Comparison of ENCODE assay signal across 8 cellular contexts in the genomic region with DNA sequence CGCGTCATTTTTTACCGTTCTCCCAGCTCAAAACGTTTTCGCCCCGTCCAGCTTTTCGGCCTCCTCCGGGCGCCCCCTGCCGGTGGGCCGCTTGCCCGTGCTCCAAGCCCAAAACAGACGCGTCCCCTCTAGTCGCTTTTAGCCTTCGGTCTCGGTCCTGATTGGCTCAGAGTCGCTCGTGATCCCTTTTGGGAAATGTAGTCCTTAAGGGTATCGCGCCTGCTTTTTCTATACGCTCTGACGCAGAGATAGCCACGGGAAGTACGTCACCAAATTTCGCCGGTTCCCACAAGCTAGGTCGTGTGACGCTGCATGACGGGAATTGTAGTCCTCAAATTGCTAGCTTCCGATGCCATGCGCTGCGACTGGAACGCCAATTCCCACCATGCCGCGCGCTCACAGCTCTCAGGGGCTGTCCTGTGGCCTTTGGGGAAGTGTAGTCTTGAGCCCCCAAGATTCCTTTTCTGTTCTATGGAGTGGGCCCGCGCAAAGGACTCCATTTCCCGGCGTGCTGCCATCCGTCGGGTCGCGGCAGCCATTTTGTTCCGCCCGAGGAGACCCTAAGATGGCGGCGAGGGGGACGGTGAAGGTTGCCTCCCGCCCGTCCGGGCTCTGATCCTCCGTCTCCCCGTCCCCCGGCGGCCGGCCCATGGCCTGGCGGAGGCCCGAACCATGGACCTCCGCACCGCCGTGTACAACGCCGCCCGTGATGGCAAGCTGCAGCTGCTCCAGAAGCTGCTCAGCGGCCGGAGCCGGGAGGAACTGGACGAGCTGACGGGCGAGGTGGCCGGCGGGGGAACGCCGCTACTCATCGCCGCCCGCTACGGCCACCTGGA. TPM values are rescaled to one million over a fixed set of nuclear protein-coding genes. Genes with fewer than 3 reads are reported as not detected.
A peak's percentile ranks its signal among the peaks of the same experiment; 100 is the strongest.
DNase-seq lines count a peak whose midpoint lies in the region; ATAC-seq, FAIRE-seq and TF ChIP-seq lines count a peak whose summit lies in the region.

A gene with protein sequence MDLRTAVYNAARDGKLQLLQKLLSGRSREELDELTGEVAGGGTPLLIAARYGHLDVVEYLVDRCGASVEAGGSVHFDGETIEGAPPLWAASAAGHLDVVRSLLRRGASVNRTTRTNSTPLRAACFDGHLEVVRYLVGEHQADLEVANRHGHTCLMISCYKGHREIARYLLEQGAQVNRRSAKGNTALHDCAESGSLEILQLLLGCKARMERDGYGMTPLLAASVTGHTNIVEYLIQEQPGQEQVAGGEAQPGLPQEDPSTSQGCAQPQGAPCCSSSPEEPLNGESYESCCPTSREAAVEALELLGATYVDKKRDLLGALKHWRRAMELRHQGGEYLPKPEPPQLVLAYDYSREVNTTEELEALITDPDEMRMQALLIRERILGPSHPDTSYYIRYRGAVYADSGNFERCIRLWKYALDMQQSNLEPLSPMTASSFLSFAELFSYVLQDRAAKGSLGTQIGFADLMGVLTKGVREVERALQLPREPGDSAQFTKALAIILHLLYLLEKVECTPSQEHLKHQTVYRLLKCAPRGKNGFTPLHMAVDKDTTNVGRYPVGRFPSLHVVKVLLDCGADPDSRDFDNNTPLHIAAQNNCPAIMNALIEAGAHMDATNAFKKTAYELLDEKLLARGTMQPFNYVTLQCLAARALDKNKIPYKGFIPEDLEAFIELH (plus strand): TSS at position 552 of the 836 bp plus-strand sequence. CDS start 121 bp downstream, at position 673.

- H3K4me1 ChIP-seq in BLaER1 = peaks cover 79% of the 10 kb centered on the region

- H4K20me1 ChIP-seq in BLaER1 = peaks cover 33% of the 10 kb centered on the region

- no peaks in the 10 kb centered on the region for H3K9me3 Mint-ChIP-seq in activated CD4-positive, alpha-beta T cell treated with anti-CD3 and anti-CD28 coated beads for 36 hours (ENCODE audit: low read depth)

- H3K27ac Mint-ChIP-seq in activated CD4-positive, alpha-beta T cell treated with anti-CD3 and anti-CD28 coated beads for 36 hours = peak within 1 kb of the TSS; percentile 85

- H3K27me3 Mint-ChIP-seq in activated CD4-positive, alpha-beta T cell treated with anti-CD3 and anti-CD28 coated beads for 36 hours = no peaks in the 10 kb centered on the region

- peak within 1 kb of the TSS; percentile 100 for H3K4me2 ChIP-seq in BLaER1

- H3K9me3 ChIP-seq in BLaER1 = no peaks in the 10 kb centered on the region

- H3K4me3 ChIP-seq in BLaER1 = peak within 1 kb of the TSS; percentile 97
- H3K4me3 ChIP-seq in choroid plexus epithelial cell (ENCODE audit: low read depth, low read length) = peak within 1 kb of the TSS; percentile 89
- peak within 1 kb of the TSS; percentile 80 for H3K4me3 ChIP-seq in kidney epithelial cell (ENCODE audit: low read depth, low read length)

- DNase-seq in GM19239 (ENCODE audit: insufficient read length, low spot score) (peak; percentile 97), NCI-H524 (lab: John Stamatoyannopoulos, UW) (peak; percentile 100), choroid plexus epithelial cell (ENCODE audit: low read depth) (peak; percentile 100), kidney epithelial cell (ENCODE audit: low read depth) (peak; percentile 100)
- DNase-seq in activated CD4-positive, alpha-beta T cell treated with anti-CD3 and anti-CD28 coated beads for 36 hours = peak; percentile 99
- DNase-seq in stimulated activated CD4-positive, alpha-beta T cell treated with anti-CD3 and anti-CD28 coated beads, Interleukin-15, amount 100 ng/mL, for 48 hours (ENCODE audit: low read depth in 2 of 2) = peak; percentile 96 to 97

- FAIRE-seq in GM19239 (lab: Jason Lieb, UNC) = peak; percentile 99

- H3K4me1 Mint-ChIP-seq in activated CD4-positive, alpha-beta T cell treated with anti-CD3 and anti-CD28 coated beads for 36 hours = peaks cover 40% of the 10 kb centered on the region

- intact Hi-C loops in activated CD4-positive, alpha-beta T cell treated with anti-CD3 and anti-CD28 coated beads for 36 hours (cut with DNase I, micrococcal nuclease) = loop anchor here (1.0 to 5.0 kb wide), 17 partner anchors 22 to 1357 kb away; a partner anchor contains a TSS

- H3K4me3 Mint-ChIP-seq in activated CD4-positive, alpha-beta T cell treated with anti-CD3 and anti-CD28 coated beads for 36 hours = peak within 1 kb of the TSS; percentile 84

- H3K36me3 ChIP-seq in BLaER1 (peaks cover 41% of the 10 kb centered on the region), kidney epithelial cell (ENCODE audit: control insufficient read depth, insufficient read depth, low read length) (no peaks in the 10 kb centered on the region)

- H3K36me3 Mint-ChIP-seq in activated CD4-positive, alpha-beta T cell treated with anti-CD3 and anti-CD28 coated beads for 36 hours (ENCODE audit: low read depth) = peaks cover 33% of the 10 kb centered on the region

- peak; percentile 91 for ATAC-seq in HG03457 (IDR thresholded peaks at IDR 0.05; ENCODE audit: unreplicated experiment)
- peak; percentile 97 for ATAC-seq in activated CD4-positive, alpha-beta T cell treated with anti-CD3 and anti-CD28 coated beads for 36 hours

- TF ChIP-seq CTCF in choroid plexus epithelial cell (conservative IDR thresholded peaks at IDR 0.05; ENCODE audit: low read depth, low read length) = peak; percentile 99
- peak; percentile 99 for TF ChIP-seq CTCF in kidney epithelial cell (IDR thresholded peaks at IDR 0.05; ENCODE audit: insufficient read depth, low read length, poor library complexity, severe bottlenecking)

- peak within 1 kb of the TSS; percentile 99 for H3K9ac ChIP-seq in BLaER1

- H3K27me3 ChIP-seq in BLaER1 (no peaks in the 10 kb centered on the region), kidney epithelial cell (ENCODE audit: control insufficient read depth, insufficient read depth, low read length) (peaks cover 2% of the 10 kb centered on the region)

- CTCF ChIA-PET in activated CD4-positive, alpha-beta T cell treated with anti-CD3 and anti-CD28 coated beads for 36 hours (lab: Charles Lee) = interaction anchor here (0.5 to 6.0 kb wide), 36 partner anchors 9 to 1113 kb away, joined by 3 to 77 read pairs (median 4); a partner anchor contains a TSS

- POLR2A ChIA-PET in activated CD4-positive, alpha-beta T cell treated with anti-CD3 and anti-CD28 coated beads for 36 hours (lab: Charles Lee) = interaction anchor here (0.6 to 1.7 kb wide), 9 partner anchors 10 to 971 kb away, joined by 3 to 13 read pairs (median 5); a partner anchor contains a TSS

- H3K27ac ChIP-seq in BLaER1 = peak within 1 kb of the TSS; percentile 99

RNA-seq across cellular contexts. Expression of the gene that starts here (rescaled TPM):
- 10 to 100 TPM in 1 of 2 experiments, 1 to 10 TPM in 1; 9.2 to 10.6 TPM for total RNA-seq in activated CD4-positive, alpha-beta T cell treated with anti-CD3 and anti-CD28 coated beads for 36 hours
- total RNA-seq in kidney epithelial cell = 21.0 and 21.4 TPM in 2 replicates

Comparison
In these comparisons a context has a peak if more than half of its experiments do, and no peak if none do; other contexts are left out.
1. Peak in every context shown above with its lines: DNase-seq, ATAC-seq, H3K4me3 ChIP-seq and H3K27ac ChIP-seq.